Comparison of ENCODE assay signal across 16 cellular contexts in genomic region chr2:240479561-240479960, GRCh38.
"Had no signal": no experiment of that assay in that cellular context is flagged by ENCODE, and none has a peak within 500 bp of the region (broad histone marks: within the 10 kb centered on the region; RNA-seq: fewer than 3 reads in every experiment).

No MANE protein-coding gene starts in this region.

- H3K27ac ChIP-seq: skin epidermis, tibial nerve, vagina had no signal

- H3K36me3 ChIP-seq: vagina had no signal

- H3K4me1 ChIP-seq: tibial nerve, vagina had no signal

- H3K27me3 ChIP-seq: tibial nerve, vagina had no signal

- DNase-seq: activated CD4-positive, alpha-beta T cell treated with anti-CD3 and anti-CD28 coated beads for 4 hours; activated CD8-positive, alpha-beta memory T cell treated with anti-CD3 and anti-CD28 coated beads, Interleukin-2, amount 50 U/mL, for 4 hours; anterior cingulate cortex; effector memory CD4-positive, alpha-beta T cell; foreskin melanocyte; left cardiac atrium; mammary epithelial cell; naive B cell; retina; stimulated activated CD4-positive, alpha-beta T cell treated with anti-CD3 and anti-CD28 coated beads, Interleukin-15, amount 100 ng/mL, for 24 hours; stimulated activated CD4-positive, alpha-beta T cell treated with anti-CD3 and anti-CD28 coated beads, Interleukin-4, amount 100 ng/mL, for 4 hours; stimulated activated naive CD4-positive, alpha-beta T cell treated with Interleukin-2 at 50 U/mL for 16 hours; substantia nigra had no signal

- H3K9me3 ChIP-seq: vagina had no signal

- H3K4me3 ChIP-seq: skin epidermis, tibial nerve, vagina had no signal

- ATAC-seq: left cardiac atrium had no signal
